ENCODE assay signal across 8 cellular contexts in genomic region chr1:247390116-247390791, GRCh38. TPM values are rescaled to one million over a fixed set of nuclear protein-coding genes. Genes with fewer than 3 reads are reported as not detected.
DNase-seq lines count a peak whose midpoint lies in the region; ATAC-seq and TF ChIP-seq lines count a peak whose summit lies in the region.

No MANE protein-coding gene starts in this region.

- peak; percentile 31 for DNase-seq in NCI-H1436 treated with DMSO at 0.1 percent for 48 hours (lab: John Stamatoyannopoulos, UW)
- peak; percentile 73 for DNase-seq in T follicular helper cell (ENCODE audit: low read depth)
- DNase-seq in activated naive CD8-positive, alpha-beta T cell treated with anti-CD3 and anti-CD28 coated beads, Interleukin-2, amount 50 U/mL, for 24 hours, result peak; percentile 85
- peak; percentile 72 for DNase-seq in left ventricle myocardium superior
- no peak for DNase-seq in retinal pigment epithelial cell (ENCODE audit: low read depth)
- DNase-seq in amniotic stem cell (lab: John Stamatoyannopoulos, UW), result no peak

- intact Hi-C loops in left ventricle myocardium superior (cut with micrococcal nuclease), result no loop called here

- H3K4me1 Mint-ChIP-seq in activated naive CD8-positive, alpha-beta T cell treated with anti-CD3 and anti-CD28 coated beads, Interleukin-2, amount 50 U/mL, for 24 hours, result peaks cover 23% of the 10 kb centered on the region

- no peaks in the 10 kb centered on the region for H3K36me3 Mint-ChIP-seq in activated naive CD8-positive, alpha-beta T cell treated with anti-CD3 and anti-CD28 coated beads, Interleukin-2, amount 50 U/mL, for 24 hours (ENCODE audit: low read depth)

- ATAC-seq in GM18505 (IDR thresholded peaks at IDR 0.05; ENCODE audit: unreplicated experiment), result peak; percentile 100
- peak; percentile 99 for ATAC-seq in HG02884 (IDR thresholded peaks at IDR 0.05; ENCODE audit: unreplicated experiment)
- peak; percentile 100 for ATAC-seq in activated naive CD8-positive, alpha-beta T cell treated with anti-CD3 and anti-CD28 coated beads, Interleukin-2, amount 50 U/mL, for 24 hours
- peak; percentile 96 for ATAC-seq in left ventricle myocardium superior

- H3K27ac Mint-ChIP-seq in activated naive CD8-positive, alpha-beta T cell treated with anti-CD3 and anti-CD28 coated beads, Interleukin-2, amount 50 U/mL, for 24 hours, result peak overlapping the region; percentile 17

- peak overlapping the region; percentile 35 for H3K4me3 Mint-ChIP-seq in activated naive CD8-positive, alpha-beta T cell treated with anti-CD3 and anti-CD28 coated beads, Interleukin-2, amount 50 U/mL, for 24 hours

- TF ChIP-seq POLR2A in GM18505 (IDR thresholded peaks at IDR 0.05; ENCODE audit: borderline replicate concordance, extremely low read depth, insufficient read depth, insufficient read length), result no peak

- H3K4me3 ChIP-seq in retinal pigment epithelial cell (ENCODE audit: low read length), result no peak overlapping the region

- H3K9me3 Mint-ChIP-seq in activated naive CD8-positive, alpha-beta T cell treated with anti-CD3 and anti-CD28 coated beads, Interleukin-2, amount 50 U/mL, for 24 hours, result no peaks in the 10 kb centered on the region

- no peaks in the 10 kb centered on the region for H3K27me3 Mint-ChIP-seq in activated naive CD8-positive, alpha-beta T cell treated with anti-CD3 and anti-CD28 coated beads, Interleukin-2, amount 50 U/mL, for 24 hours

- peak; percentile 98 for TF ChIP-seq CTCF in retinal pigment epithelial cell (conservative IDR thresholded peaks at IDR 0.05; ENCODE audit: low read depth, low read length)

RNA-seq across cellular contexts. Expression of gene NLRP3, which starts 25.7 kb away (rescaled TPM):
- total RNA-seq in left ventricle myocardium superior, result 0.64 TPM

RNA-seq across cellular contexts. Expression of gene ZNF496, which starts 58.6 kb away (rescaled TPM):
- 15.0 TPM for total RNA-seq in left ventricle myocardium superior

Comparison
In these comparisons a context has a peak if more than half of its experiments do, and no peak if none do; other contexts are left out.
1. DNase-seq: peak in NCI-H1436 treated with DMSO at 0.1 percent for 48 hours (single experiment), T follicular helper cell (single experiment), activated naive CD8-positive, alpha-beta T cell treated with anti-CD3 and anti-CD28 coated beads, Interleukin-2, amount 50 U/mL, for 24 hours (single experiment) and left ventricle myocardium superior (single experiment); none in retinal pigment epithelial cell (single experiment) and amniotic stem cell (single experiment).
2. Peak in every context shown above with its lines, with median percentiles within 50 percentile points of each other: ATAC-seq.